12 cellular contexts compared by ENCODE assay signal in genomic region chr18:48993586-48993985, GRCh38. TPM values are rescaled to one million over a fixed set of nuclear protein-coding genes. Genes with fewer than 3 reads are reported as not detected.
DNase-seq lines count a peak whose midpoint lies in the region; ATAC-seq and TF ChIP-seq lines count a peak whose summit lies in the region.
"Had no signal": no experiment of that assay in that cellular context is flagged by ENCODE, and none has a peak within 500 bp of the region (broad histone marks: within the 10 kb centered on the region; RNA-seq: fewer than 3 reads in every experiment).

No MANE protein-coding gene starts in this region.

- peaks cover 41% of the 10 kb centered on the region for H3K4me1 ChIP-seq in muscle layer of colon (ENCODE audit: insufficient read depth, low read length)

- no peaks in the 10 kb centered on the region for H3K36me3 ChIP-seq in muscle layer of colon (ENCODE audit: insufficient read depth, low read length)
- H3K36me3 ChIP-seq: colonic mucosa had no signal

- H3K27ac Mint-ChIP-seq in type B pancreatic cell, result peak overlapping the region; percentile 90

- no peak overlapping the region for H3K9ac ChIP-seq in muscle layer of colon (ENCODE audit: low read length)

- no peaks in the 10 kb centered on the region for H3K27me3 ChIP-seq in muscle layer of colon (ENCODE audit: control insufficient read depth in 1 of 2, insufficient read depth in 2 of 2, low read length in 2 of 2)
- H3K27me3 ChIP-seq: colonic mucosa had no signal

- H3K4me3 Mint-ChIP-seq in type B pancreatic cell, result peak overlapping the region; percentile 13
- H3K4me3 Mint-ChIP-seq: natural killer cell treated with Interleukin-12 subunit alpha and Interleukin-12 subunit beta and Interleukin-15 and Interleukin-18, amount 100 ng/mL, for 72 hours had no signal

- no peaks in the 10 kb centered on the region for H3K9me3 ChIP-seq in muscle layer of colon (ENCODE audit: low read length)
- H3K9me3 ChIP-seq: colonic mucosa had no signal

- H3K27me3 Mint-ChIP-seq in type B pancreatic cell, result peaks cover 5% of the 10 kb centered on the region

- H3K4me1 Mint-ChIP-seq in type B pancreatic cell (ENCODE audit: unreplicated experiment), result peaks cover 48% of the 10 kb centered on the region

- H3K36me3 Mint-ChIP-seq in type B pancreatic cell, result no peaks in the 10 kb centered on the region
- H3K36me3 Mint-ChIP-seq: natural killer cell treated with Interleukin-12 subunit alpha and Interleukin-12 subunit beta and Interleukin-15 and Interleukin-18, amount 100 ng/mL, for 72 hours had no signal

- no peak for ATAC-seq in GM21528 (IDR thresholded peaks at IDR 0.05; ENCODE audit: low FRiP score, unreplicated experiment)
- ATAC-seq: natural killer cell treated with Interleukin-12 subunit alpha and Interleukin-12 subunit beta and Interleukin-15 and Interleukin-18, amount 100 ng/mL, for 72 hours had no signal

- peak; percentile 25 for DNase-seq in NCI-H2196 (lab: John Stamatoyannopoulos, UW; ENCODE audit: unreplicated experiment)
- no peak for DNase-seq in NCI-H2196 treated with DMSO at 0.1 percent for 48 hours (lab: John Stamatoyannopoulos, UW; ENCODE audit: unreplicated experiment)
- DNase-seq in coronary artery (ENCODE audit: low spot score), result no peak
- no peak for DNase-seq in type B pancreatic cell (ENCODE audit: extremely low spot score, unreplicated experiment)
- no peak for DNase-seq in substantia nigra (lab: John Stamatoyannopoulos, UW)
- DNase-seq in HUDEP-2 (lab: John Stamatoyannopoulos, UW; ENCODE audit: unreplicated experiment in 76 of 76), result no peak
- DNase-seq: activated gamma-delta T cell treated with Interleukin-2 at 50 U/mL for 16 hours; colonic mucosa; stimulated activated CD4-positive, alpha-beta T cell treated with anti-CD3 and anti-CD28 coated beads, Interleukin-2, amount 100 ng/mL, for 48 hours had no signal

- H3K9me3 Mint-ChIP-seq in type B pancreatic cell, result no peaks in the 10 kb centered on the region
- H3K9me3 Mint-ChIP-seq: natural killer cell treated with Interleukin-12 subunit alpha and Interleukin-12 subunit beta and Interleukin-15 and Interleukin-18, amount 100 ng/mL, for 72 hours had no signal

- H3K4me3 ChIP-seq in coronary artery (no peak overlapping the region), muscle layer of colon (ENCODE audit: low read depth in 1 of 2, low read length in 2 of 2) (no peak overlapping the region)
- H3K4me3 ChIP-seq: colonic mucosa had no signal

- TF ChIP-seq CTCF in coronary artery (IDR thresholded peaks at IDR 0.05) (no peak), type B pancreatic cell (conservative IDR thresholded peaks at IDR 0.05) (no peak)

- H3K27ac ChIP-seq in coronary artery (peak overlapping the region; percentile 72 to 93), muscle layer of colon (ENCODE audit: low read depth, low read length) (peak overlapping the region; percentile 60), substantia nigra (ENCODE audit: low read depth, low read length, poor library complexity, severe bottlenecking) (no peak overlapping the region)
- H3K27ac ChIP-seq: colonic mucosa had no signal

RNA-seq across cellular contexts. Expression of gene SMAD7, which starts 42.8 kb away (rescaled TPM):
- total RNA-seq in type B pancreatic cell (ENCODE audit: low replicate concordance), result 17.8 and 30.9 TPM in 2 replicates
